Comparison of ENCODE assay signal across 36 cellular contexts in genomic region chr4:82613111-82613510, GRCh38. TPM values are rescaled to one million over a fixed set of nuclear protein-coding genes. Genes with fewer than 3 reads are reported as not detected.
"Had no signal": no experiment of that assay in that cellular context is flagged by ENCODE, and none has a peak within 500 bp of the region (broad histone marks: within the 10 kb centered on the region; RNA-seq: fewer than 3 reads in every experiment).

No MANE protein-coding gene starts in this region.

- FAIRE-seq: astrocyte, bronchial epithelial cell had no signal

- DNase-seq: activated effector memory CD4-positive, alpha-beta T cell treated with anti-CD3 and anti-CD28 coated beads, Interleukin-2, amount 50 U/mL, for 16 hours; activated effector memory CD4-positive, alpha-beta T cell treated with Interleukin-2 at 50 U/mL for 16 hours; activated gamma-delta T cell; activated gamma-delta T cell treated with Interleukin-2 at 50 U/mL for 16 hours; activated naive CD4-positive, alpha-beta T cell; activated naive CD4-positive, alpha-beta T cell treated with anti-CD3 and anti-CD28 coated beads for 36 hours; activated naive CD4-positive, alpha-beta T cell treated with anti-CD3 and anti-CD28 coated beads, Interleukin-2, amount 10 ng/mL, durations not matched to agents 7 days and 5 days; activated naive CD4-positive, alpha-beta T cell treated with anti-CD3 and anti-CD28 coated beads, Interleukin-2, amount 50 U/mL, for 16 hours; activated naive CD4-positive, alpha-beta T cell treated with Interleukin-2 at 50 U/mL for 16 hours; activated naive CD8-positive, alpha-beta T cell treated with anti-CD3 and anti-CD28 coated beads for 36 hours; activated naive CD8-positive, alpha-beta T cell treated with anti-CD3 and anti-CD28 coated beads, Interleukin-2, amount 10 ng/mL, durations not matched to agents 7 days and 5 days; activated naive CD8-positive, alpha-beta T cell treated with anti-CD3 and anti-CD28 coated beads, Interleukin-2, amount 50 U/mL, for 24 hours; activated T-cell treated with anti-CD3 and anti-CD28 coated beads, Interleukin-2, amount 50 U/mL, for 1 hour; activated T-cell treated with anti-CD3 and anti-CD28 coated beads, Interleukin-2, amount 50 U/mL, for 24 hours; activated T-cell treated with anti-CD3 and anti-CD28 coated beads, Interleukin-2, amount 50 U/mL, for 4 hours; activated T-cell treated with anti-CD3 and anti-CD28 coated beads, Interleukin-2, amount 50 U/mL, for 48 hours; activated T-cell treated with anti-CD3 and anti-CD28 coated beads, Interleukin-2, amount 50 U/mL, for 72 hours; amniotic stem cell; amygdala; anterior cingulate cortex; aorta; brain microvascular endothelial cell; caudate nucleus; central memory CD4-positive, alpha-beta T cell; cerebellar nuclear complex had no signal

- H3K4me3 ChIP-seq: adrenal gland, ascending aorta, body of pancreas, breast epithelium, cardiac muscle cell had no signal

- H3K27ac ChIP-seq: adrenal gland, ascending aorta, body of pancreas, brain microvascular endothelial cell, breast epithelium, cardiac muscle cell had no signal

- H3K36me3 ChIP-seq: adrenal gland, ascending aorta, brain microvascular endothelial cell, breast epithelium, cardiac muscle cell had no signal

- H3K4me1 ChIP-seq: adrenal gland, ascending aorta, body of pancreas, breast epithelium had no signal

- H3K27me3 ChIP-seq: adrenal gland, ascending aorta, body of pancreas, brain microvascular endothelial cell, breast epithelium, cardiac muscle cell had no signal

- ATAC-seq: activated naive CD4-positive, alpha-beta T cell treated with anti-CD3 and anti-CD28 coated beads, Interleukin-2, amount 50 U/mL, for 72 hours; activated naive CD8-positive, alpha-beta T cell treated with anti-CD3 and anti-CD28 coated beads, Interleukin-2, amount 50 U/mL, for 24 hours; activated T-cell treated with anti-CD3 and anti-CD28 coated beads, Interleukin-2, amount 50 U/mL, for 4 hours; activated T-cell treated with anti-CD3 and anti-CD28 coated beads, Interleukin-2, amount 50 U/mL, for 72 hours; activated T-helper 17 cell treated with anti-CD3 and anti-CD28 coated beads, Interleukin-2, amount 50 U/mL, for 72 hours; body of pancreas had no signal

- H3K9me3 ChIP-seq: adrenal gland, ascending aorta, body of pancreas, breast epithelium had no signal

RNA-seq across cellular contexts. Expression of gene TMEM150C, which starts 51.3 kb away (rescaled TPM):
- total RNA-seq: activated naive CD4-positive, alpha-beta T cell treated with anti-CD3 and anti-CD28 coated beads for 36 hours; activated naive CD4-positive, alpha-beta T cell treated with anti-CD3 and anti-CD28 coated beads, Interleukin-2, amount 50 U/mL, for 72 hours; activated naive CD8-positive, alpha-beta T cell treated with anti-CD3 and anti-CD28 coated beads for 36 hours; activated naive CD8-positive, alpha-beta T cell treated with anti-CD3 and anti-CD28 coated beads, Interleukin-2, amount 10 ng/mL, durations not matched to agents 7 days and 5 days; activated T-helper 1 cell treated with anti-CD3 and anti-CD28 coated beads, Interleukin-12 subunit alpha, Interleukin-12 subunit beta, Interleukin-2, Interleukin-4 antibody, amounts not matched to agents 30 ng/mL and 10 ng/mL and 1 ng/mL, durations not matched to agents 14 hours and 24 hours and 36 hours; activated T-helper 17 cell treated with anti-CD3 and anti-CD28 coated beads, Interleukin-2, amount 50 U/mL, for 72 hours; activated T-helper 2 cell treated with anti-CD3 and anti-CD28 coated beads, Interferon-gamma antibody, Interleukin-2, Interleukin-4, amounts not matched to agents 10 μg/mL and 5 μg/mL and 100 μg/mL, durations not matched to agents 14 hours and 24 hours and 36 hours had no signal
